ENCODE assay signal across 1 cellular context in the genomic region with DNA sequence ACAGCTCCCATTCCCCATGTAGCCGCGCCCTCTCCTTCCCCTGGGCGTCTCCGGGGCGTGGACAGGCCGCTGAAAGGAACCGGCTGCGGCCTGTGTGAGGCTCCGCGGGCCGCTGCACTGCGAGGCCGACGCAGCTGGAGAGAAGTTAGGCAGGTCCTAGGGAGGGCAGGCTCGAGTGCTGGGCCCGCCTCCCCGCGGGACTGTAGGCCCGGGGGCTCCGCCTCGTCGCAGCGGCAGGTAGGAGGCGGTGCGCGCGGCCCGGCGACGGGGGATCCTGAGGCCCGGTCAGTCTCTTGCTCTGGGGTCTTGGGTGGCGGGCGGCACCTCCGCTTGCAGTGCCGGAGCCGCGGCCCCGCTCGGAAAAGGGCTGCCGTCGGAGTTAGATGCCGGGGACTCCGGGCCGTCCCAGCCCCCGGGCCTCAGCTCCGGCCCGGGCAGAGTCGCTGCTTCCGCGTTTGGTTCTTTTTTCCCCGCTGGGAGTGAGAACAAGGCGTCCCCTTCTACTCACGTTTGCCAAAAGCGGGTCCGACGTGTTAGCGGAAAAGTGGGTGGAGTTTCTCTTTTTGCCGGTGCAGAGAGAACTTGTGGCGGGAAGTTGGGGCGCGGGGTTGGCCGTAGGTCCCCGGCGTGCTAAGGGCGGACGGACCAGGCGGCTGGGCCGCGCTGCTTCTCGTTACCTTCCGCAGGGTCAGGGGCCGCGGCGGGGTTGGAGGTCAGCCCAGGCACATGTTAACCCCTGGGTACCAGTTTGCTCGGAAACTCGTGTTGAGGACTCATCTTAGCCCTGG.
A peak's percentile ranks its signal among the peaks of the same experiment; 100 is the strongest.
TF ChIP-seq lines count a peak whose summit lies in the region.

A gene (plus strand): TSS at position 222 of the 788 bp plus-strand sequence. CDS start 2,026 bp downstream, outside the sequence.

TF ChIP-seq in A549, 52 proteins besides CTCF, POLR2A, EP300 and RAD21 (continued from another document):
- TF ChIP-seq, protein P1, sequence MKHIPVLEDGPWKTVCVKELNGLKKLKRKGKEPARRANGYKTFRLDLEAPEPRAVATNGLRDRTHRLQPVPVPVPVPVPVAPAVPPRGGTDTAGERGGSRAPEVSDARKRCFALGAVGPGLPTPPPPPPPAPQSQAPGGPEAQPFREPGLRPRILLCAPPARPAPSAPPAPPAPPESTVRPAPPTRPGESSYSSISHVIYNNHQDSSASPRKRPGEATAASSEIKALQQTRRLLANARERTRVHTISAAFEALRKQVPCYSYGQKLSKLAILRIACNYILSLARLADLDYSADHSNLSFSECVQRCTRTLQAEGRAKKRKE (CRISPR knock-in tag; IDR thresholded peaks at IDR 0.05; ENCODE audit: low read depth): peak; percentile 85; the same call in 1 of the 2 replicates
- no peak for TF ChIP-seq ZC3H11A (IDR thresholded peaks at IDR 0.05)
- TF ChIP-seq PHF8 (IDR thresholded peaks at IDR 0.05; ENCODE audit: borderline replicate concordance, low read depth): peak; percentile 98
- no peak for TF ChIP-seq HEYL (CRISPR knock-in tag; IDR thresholded peaks at IDR 0.05)
- TF ChIP-seq HOXB13 (CRISPR knock-in tag; IDR thresholded peaks at IDR 0.05; ENCODE audit: low read depth): 0 out of 2 replicates have a peak, but pooled peaks have one; percentile 21
- no peak for TF ChIP-seq FOSB (CRISPR knock-in tag; IDR thresholded peaks at IDR 0.05)
- TF ChIP-seq, protein P2, sequence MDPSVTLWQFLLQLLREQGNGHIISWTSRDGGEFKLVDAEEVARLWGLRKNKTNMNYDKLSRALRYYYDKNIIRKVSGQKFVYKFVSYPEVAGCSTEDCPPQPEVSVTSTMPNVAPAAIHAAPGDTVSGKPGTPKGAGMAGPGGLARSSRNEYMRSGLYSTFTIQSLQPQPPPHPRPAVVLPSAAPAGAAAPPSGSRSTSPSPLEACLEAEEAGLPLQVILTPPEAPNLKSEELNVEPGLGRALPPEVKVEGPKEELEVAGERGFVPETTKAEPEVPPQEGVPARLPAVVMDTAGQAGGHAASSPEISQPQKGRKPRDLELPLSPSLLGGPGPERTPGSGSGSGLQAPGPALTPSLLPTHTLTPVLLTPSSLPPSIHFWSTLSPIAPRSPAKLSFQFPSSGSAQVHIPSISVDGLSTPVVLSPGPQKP (IDR thresholded peaks at IDR 0.05; ENCODE audit: low read depth, low read length): no peak
- no peak for TF ChIP-seq RFX5 (IDR thresholded peaks at IDR 0.05)
- TF ChIP-seq, protein P3, sequence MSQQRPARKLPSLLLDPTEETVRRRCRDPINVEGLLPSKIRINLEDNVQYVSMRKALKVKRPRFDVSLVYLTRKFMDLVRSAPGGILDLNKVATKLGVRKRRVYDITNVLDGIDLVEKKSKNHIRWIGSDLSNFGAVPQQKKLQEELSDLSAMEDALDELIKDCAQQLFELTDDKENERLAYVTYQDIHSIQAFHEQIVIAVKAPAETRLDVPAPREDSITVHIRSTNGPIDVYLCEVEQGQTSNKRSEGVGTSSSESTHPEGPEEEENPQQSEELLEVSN (IDR thresholded peaks at IDR 0.05; ENCODE audit: borderline replicate concordance, low read depth): peak; percentile 96
- peak; percentile 25; the same call in 1 of the 3 replicates for TF ChIP-seq SMC3 (IDR thresholded peaks at IDR 0.05)
- TF ChIP-seq, protein P4, sequence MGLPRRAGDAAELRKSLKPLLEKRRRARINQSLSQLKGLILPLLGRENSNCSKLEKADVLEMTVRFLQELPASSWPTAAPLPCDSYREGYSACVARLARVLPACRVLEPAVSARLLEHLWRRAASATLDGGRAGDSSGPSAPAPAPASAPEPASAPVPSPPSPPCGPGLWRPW (IDR thresholded peaks at IDR 0.05): no peak
- no peak; a peak in 1 of 4 replicates for TF ChIP-seq CEBPB (IDR thresholded peaks at IDR 0.05)
- no peak for TF ChIP-seq CHD4 (IDR thresholded peaks at IDR 0.05; ENCODE audit: borderline replicate concordance)
- no peak for TF ChIP-seq MAFK (IDR thresholded peaks at IDR 0.05; ENCODE audit: partially characterized antibody)
- TF ChIP-seq HOXA7 (CRISPR knock-in tag; IDR thresholded peaks at IDR 0.05): 0 out of 2 replicates have a peak, but pooled peaks have one; percentile 40
- TF ChIP-seq HOXB5 (CRISPR knock-in tag; IDR thresholded peaks at IDR 0.05): peak; percentile 67; the same call in 1 of the 2 replicates
- TF ChIP-seq EHF (CRISPR knock-in tag; IDR thresholded peaks at IDR 0.05): no peak
- TF ChIP-seq GATA3 (IDR thresholded peaks at IDR 0.05; ENCODE audit: borderline replicate concordance): 0 out of 2 replicates have a peak, but pooled peaks have one; percentile 34
- TF ChIP-seq KDM5A (IDR thresholded peaks at IDR 0.05): 0 out of 2 replicates have a peak, but pooled peaks have one; percentile 43
- TF ChIP-seq RARB (CRISPR knock-in tag; IDR thresholded peaks at IDR 0.05): peak; percentile 68; the same call in 1 of the 2 replicates
- TF ChIP-seq, protein P5, sequence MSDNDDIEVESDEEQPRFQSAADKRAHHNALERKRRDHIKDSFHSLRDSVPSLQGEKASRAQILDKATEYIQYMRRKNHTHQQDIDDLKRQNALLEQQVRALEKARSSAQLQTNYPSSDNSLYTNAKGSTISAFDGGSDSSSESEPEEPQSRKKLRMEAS (IDR thresholded peaks at IDR 0.05): peak; percentile 89
- no peak for TF ChIP-seq ZSCAN20 (CRISPR knock-in tag; IDR thresholded peaks at IDR 0.05)
- peak; percentile 64; the same call in 1 of the 2 replicates for TF ChIP-seq TFCP2L1 (CRISPR knock-in tag; IDR thresholded peaks at IDR 0.05)
- no peak for TF ChIP-seq SREBF2 (IDR thresholded peaks at IDR 0.05)
- no peak for TF ChIP-seq CBX2 (IDR thresholded peaks at IDR 0.05; ENCODE audit: borderline replicate concordance, low read depth)
- TF ChIP-seq CHD2 (IDR thresholded peaks at IDR 0.05; ENCODE audit: low read length, partially characterized antibody): no peak
- TF ChIP-seq KDM1A (IDR thresholded peaks at IDR 0.05; ENCODE audit: low read depth): no peak
- TF ChIP-seq, protein P6, sequence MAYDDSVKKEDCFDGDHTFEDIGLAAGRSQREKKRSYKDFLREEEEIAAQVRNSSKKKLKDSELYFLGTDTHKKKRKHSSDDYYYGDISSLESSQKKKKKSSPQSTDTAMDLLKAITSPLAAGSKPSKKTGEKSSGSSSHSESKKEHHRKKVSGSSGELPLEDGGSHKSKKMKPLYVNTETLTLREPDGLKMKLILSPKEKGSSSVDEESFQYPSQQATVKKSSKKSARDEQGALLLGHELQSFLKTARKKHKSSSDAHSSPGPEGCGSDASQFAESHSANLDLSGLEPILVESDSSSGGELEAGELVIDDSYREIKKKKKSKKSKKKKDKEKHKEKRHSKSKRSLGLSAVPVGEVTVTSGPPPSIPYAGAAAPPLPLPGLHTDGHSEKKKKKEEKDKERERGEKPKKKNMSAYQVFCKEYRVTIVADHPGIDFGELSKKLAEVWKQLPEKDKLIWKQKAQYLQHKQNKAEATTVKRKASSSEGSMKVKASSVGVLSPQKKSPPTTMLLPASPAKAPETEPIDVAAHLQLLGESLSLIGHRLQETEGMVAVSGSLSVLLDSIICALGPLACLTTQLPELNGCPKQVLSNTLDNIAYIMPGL (CRISPR knock-in tag; IDR thresholded peaks at IDR 0.05; ENCODE audit: borderline replicate concordance): peak; percentile 77; the same call in 1 of the 2 replicates
- no peak for TF ChIP-seq JUNB (IDR thresholded peaks at IDR 0.05)
- TF ChIP-seq MYC (IDR thresholded peaks at IDR 0.05; ENCODE audit: borderline replicate concordance, low read length): no peak; the same call in none of the 2 replicates
- TF ChIP-seq ESRRA (IDR thresholded peaks at IDR 0.05; ENCODE audit: borderline replicate concordance, low read length): no peak
- TF ChIP-seq HDAC2 (IDR thresholded peaks at IDR 0.05): no peak
- no peak for TF ChIP-seq RNF2 (IDR thresholded peaks at IDR 0.05; ENCODE audit: borderline replicate concordance, low read depth)
- no peak for TF ChIP-seq NR3C1 (IDR thresholded peaks at IDR 0.05)
